ENCODE assay signal across 10 cellular contexts in genomic region chr9:127915325-127915752, GRCh38. TPM values are rescaled to one million over a fixed set of nuclear protein-coding genes. Genes with fewer than 3 reads are reported as not detected.
DNase-seq lines count a peak whose midpoint lies in the region; ATAC-seq and TF ChIP-seq lines count a peak whose summit lies in the region.
"Had no signal": no experiment of that assay in that cellular context is flagged by ENCODE, and none has a peak within 500 bp of the region (broad histone marks: within the 10 kb centered on the region; RNA-seq: fewer than 3 reads in every experiment).

No MANE protein-coding gene starts in this region.

- H3K9me3 Mint-ChIP-seq in T-helper 2 cell treated with Interferon-gamma antibody and Interleukin-4, amounts not matched to agents 5 μg/mL and 100 μg/mL, for 36 hours = no peaks in the 10 kb centered on the region
- no peaks in the 10 kb centered on the region for H3K9me3 Mint-ChIP-seq in dendritic cell treated with granulocyte-macrophage colony-stimulating factor and Interleukin-4, amounts not matched to agents 40 ng/mL and 50 ng/mL, for 4 days

- TF ChIP-seq POLR2A in lower leg skin (IDR thresholded peaks at IDR 0.05) = no peak

- H3K27ac Mint-ChIP-seq in T-helper 2 cell treated with Interferon-gamma antibody and Interleukin-4, amounts not matched to agents 5 μg/mL and 100 μg/mL, for 36 hours = peak overlapping the region; percentile 87
- no peak overlapping the region for H3K27ac Mint-ChIP-seq in dendritic cell treated with granulocyte-macrophage colony-stimulating factor and Interleukin-4, amounts not matched to agents 40 ng/mL and 50 ng/mL, for 4 days

- no peak overlapping the region for H2AFZ ChIP-seq in PC-3 (ENCODE audit: low read length)

- H3K4me2 ChIP-seq in PC-3 (ENCODE audit: low read length) = 0 out of 2 replicates have a peak overlapping the region, but pooled peaks have one; percentile 18

- peak overlapping the region; percentile 86 for H3K4me3 Mint-ChIP-seq in T-helper 2 cell treated with Interferon-gamma antibody and Interleukin-4, amounts not matched to agents 5 μg/mL and 100 μg/mL, for 36 hours
- H3K4me3 Mint-ChIP-seq in dendritic cell treated with granulocyte-macrophage colony-stimulating factor and Interleukin-4, amounts not matched to agents 40 ng/mL and 50 ng/mL, for 4 days = peak overlapping the region; percentile 86

- no peaks in the 10 kb centered on the region for H3K9me3 ChIP-seq in PC-3 (ENCODE audit: low read length)

- POLR2A ChIA-PET in PC-3 (lab: Charles Lee; ENCODE audit: unreplicated experiment) = no interaction called here

- no peaks in the 10 kb centered on the region for H4K20me1 ChIP-seq in PC-3 (ENCODE audit: low read length)

- no peak for TF ChIP-seq CTCF in PC-3 (conservative IDR thresholded peaks at IDR 0.05; ENCODE audit: low read depth, low read length)
- no peak for TF ChIP-seq CTCF in lower leg skin (IDR thresholded peaks at IDR 0.05)

- H3K27me3 ChIP-seq in PC-3 (ENCODE audit: low read length) = no peaks in the 10 kb centered on the region

- BruUV-seq in PC-3 (replicated peaks; lab: Mats Ljungman, UMichigan) = no TSS peak

- H3K4me3 ChIP-seq in PC-3 (ENCODE audit: low read length) (no peak overlapping the region), skin epidermis (peak overlapping the region in 1 of 7 experiments; percentile 61), lower leg skin (ENCODE audit: low read depth, poor library complexity, severe bottlenecking) (no peak overlapping the region)

- DNase-seq in T-helper 2 cell treated with Interferon-gamma antibody and Interleukin-4, amounts not matched to agents 5 μg/mL and 100 μg/mL, for 36 hours (ENCODE audit: low spot score) = no peak
- DNase-seq in T-helper 2 cell (no peak), PC-3 (no peak), amygdala (lab: John Stamatoyannopoulos, UW) (no peak), NCI-H2107 (lab: John Stamatoyannopoulos, UW) (no peak), lower leg skin (ENCODE audit: low spot score in 2 of 2) (no peak)
- DNase-seq: kidney glomerular epithelial cell; NK-92 treated with Interleukin-12 subunit alpha and Interleukin-12 subunit beta, amount 100 ng/mL, for 24 hours had no signal

- no peak overlapping the region for H3K27ac ChIP-seq in PC-3 (ENCODE audit: low read length)
- peak overlapping the region in 13 of 21 experiments; percentile 36 to 89 (median 71) for H3K27ac ChIP-seq in skin epidermis

- ATAC-seq in PC-3 = no peak

- WGBS in lower leg skin, 2 donors = 52 to 84% methylated on average over 3 to 5 of the region's 5 CpGs

- CTCF ChIA-PET in PC-3 (lab: Charles Lee) = no interaction called here

- no peaks in the 10 kb centered on the region for H3F3A ChIP-seq in PC-3 (ENCODE audit: low read length, unreplicated experiment)

- H3K4me1 Mint-ChIP-seq in T-helper 2 cell treated with Interferon-gamma antibody and Interleukin-4, amounts not matched to agents 5 μg/mL and 100 μg/mL, for 36 hours (ENCODE audit: low read depth) = peaks cover 59% of the 10 kb centered on the region
- H3K4me1 Mint-ChIP-seq in dendritic cell treated with granulocyte-macrophage colony-stimulating factor and Interleukin-4, amounts not matched to agents 40 ng/mL and 50 ng/mL, for 4 days (ENCODE audit: low read depth) = peaks cover 72% of the 10 kb centered on the region

- H3K4me1 ChIP-seq in PC-3 (ENCODE audit: insufficient read depth, low read length) = peaks cover 36% of the 10 kb centered on the region

- no peaks in the 10 kb centered on the region for H3K9me2 ChIP-seq in PC-3 (replicated peaks; ENCODE audit: low read length)

- H3K27me3 Mint-ChIP-seq in T-helper 2 cell treated with Interferon-gamma antibody and Interleukin-4, amounts not matched to agents 5 μg/mL and 100 μg/mL, for 36 hours (ENCODE audit: low read depth) = no peaks in the 10 kb centered on the region
- H3K27me3 Mint-ChIP-seq in dendritic cell treated with granulocyte-macrophage colony-stimulating factor and Interleukin-4, amounts not matched to agents 40 ng/mL and 50 ng/mL, for 4 days = peaks cover 2% of the 10 kb centered on the region

- peaks cover 19% of the 10 kb centered on the region for H3K79me2 ChIP-seq in PC-3 (ENCODE audit: low read length)

- H3K36me3 Mint-ChIP-seq in T-helper 2 cell treated with Interferon-gamma antibody and Interleukin-4, amounts not matched to agents 5 μg/mL and 100 μg/mL, for 36 hours (ENCODE audit: low read depth) = peaks cover 21% of the 10 kb centered on the region
- peaks cover 48% of the 10 kb centered on the region for H3K36me3 Mint-ChIP-seq in dendritic cell treated with granulocyte-macrophage colony-stimulating factor and Interleukin-4, amounts not matched to agents 40 ng/mL and 50 ng/mL, for 4 days (ENCODE audit: low read depth)

- intact Hi-C loops in PC-3 (cut with micrococcal nuclease) = loop anchor here (5.0 to 10.0 kb wide), 2 partner anchors 38 to 341 kb away; partner anchors contain the start of gene AK1
- intact Hi-C loops in dendritic cell treated with granulocyte-macrophage colony-stimulating factor and Interleukin-4, amounts not matched to agents 40 ng/mL and 50 ng/mL, for 4 days (cut with micrococcal nuclease) = loop anchor here (5.0 to 10.0 kb wide), 3 partner anchors 33 to 341 kb away; partner anchors contain the start of gene CDK9
- intact Hi-C loops in lower leg skin (cut with DNase I; ENCODE audit: low total_unique reads) = no loop called here

- H3K36me3 ChIP-seq in PC-3 (ENCODE audit: low read depth, low read length) = no peaks in the 10 kb centered on the region

- no peak overlapping the region for H3K9ac ChIP-seq in PC-3 (ENCODE audit: low read length)

RNA-seq across cellular contexts. Expression of gene ST6GALNAC4, which starts 1.5 kb away (rescaled TPM):
- total RNA-seq in PC-3 (2014; rRNA removed) (26.9 and 27.8 TPM in 2 replicates), lower leg skin (10 to 100 TPM in 2 of 4 donors, 1 to 10 TPM in 2; 4.6 to 28.5 (median 16.5) TPM)

RNA-seq across cellular contexts. Expression of gene PIP5KL1, which starts 15.2 kb away (rescaled TPM):
- 5.1 and 5.4 TPM in 2 replicates for total RNA-seq in PC-3 (2014; rRNA removed)
- 10 to 100 TPM in 1 of 4 donors, 1 to 10 TPM in 3; 4.1 to 11.3 (median 8.4) TPM for total RNA-seq in lower leg skin

RNA-seq across cellular contexts. Expression of gene ST6GALNAC6, which starts 15.9 kb away (rescaled TPM):
- total RNA-seq in PC-3 (2014; rRNA removed) (8.5 and 14.5 TPM in 2 replicates), lower leg skin (10 to 100 TPM; 50.5 to 72.9 (median 65.6) TPM)

RNA-seq across cellular contexts. Expression of gene DPM2, which starts 22.3 kb away (rescaled TPM):
- total RNA-seq in PC-3 (2014; rRNA removed) = 32.0 and 33.0 TPM in 2 replicates
- total RNA-seq in lower leg skin = 10 to 100 TPM; 11.9 to 21.1 (median 15.8) TPM

RNA-seq across cellular contexts. Expression of gene AK1, which starts 37.9 kb away (rescaled TPM):
- total RNA-seq in PC-3 (2014; rRNA removed) (79.1 and 105 TPM in 2 replicates), lower leg skin (10 to 100 TPM in 3 of 4 donors, 1 to 10 TPM in 1; 9.5 to 35.4 (median 19.8) TPM)
